ENCODE assay signal across 12 cellular contexts in genomic region chrX:145190801-145191389, GRCh38. TPM values are rescaled to one million over a fixed set of nuclear protein-coding genes. Genes with fewer than 3 reads are reported as not detected.
A peak's percentile ranks its signal among the peaks of the same experiment; 100 is the strongest.
DNase-seq lines count a peak whose midpoint lies in the region; ATAC-seq and TF ChIP-seq lines count a peak whose summit lies in the region.
"Had no signal": no experiment of that assay in that cellular context is flagged by ENCODE, and none has a peak within 500 bp of the region (broad histone marks: within the 10 kb centered on the region; RNA-seq: fewer than 3 reads in every experiment).

No MANE protein-coding gene starts in this region.

- POLR2A ChIA-PET in MCF 10A (lab: Yijun Ruan, JAX): no interaction called here

- no peak overlapping the region for H3K27ac Mint-ChIP-seq in MCF 10A (ENCODE audit: low read depth, unreplicated experiment)
- H3K27ac Mint-ChIP-seq in nephron: no peak overlapping the region
- H3K27ac Mint-ChIP-seq: activated CD4-positive, alpha-beta memory T cell treated with anti-CD3 and anti-CD28 coated beads for 36 hours; IgD-negative memory B cell had no signal

- ATAC-seq in GM18907 (IDR thresholded peaks at IDR 0.05; ENCODE audit: unreplicated experiment) (no peak), upper lobe of right lung (no peak), HG02840 (IDR thresholded peaks at IDR 0.05; ENCODE audit: low FRiP score, unreplicated experiment) (no peak)

- intact Hi-C loops in MCF 10A (cut with micrococcal nuclease): loop anchor here (2.0 to 10.0 kb wide), 6 partner anchors 132 to 1754 kb away; no protein-coding TSS in a partner anchor
- intact Hi-C loops in upper lobe of right lung (cut with DNase I): no loop called here

- H3K4me1 ChIP-seq in upper lobe of right lung: no peaks in the 10 kb centered on the region

- H3K27ac ChIP-seq in upper lobe of right lung: no peak overlapping the region

- no peaks in the 10 kb centered on the region for H3K9me3 ChIP-seq in upper lobe of right lung

- H3K4me1 Mint-ChIP-seq in MCF 10A (ENCODE audit: insufficient read depth, unreplicated experiment) (peaks cover 18% of the 10 kb centered on the region), nephron (no peaks in the 10 kb centered on the region)

- H3K9me3 Mint-ChIP-seq in MCF 10A (ENCODE audit: unreplicated experiment) (peaks cover 8% of the 10 kb centered on the region), nephron (no peaks in the 10 kb centered on the region)
- H3K9me3 Mint-ChIP-seq: activated CD4-positive, alpha-beta memory T cell treated with anti-CD3 and anti-CD28 coated beads for 36 hours; IgD-negative memory B cell had no signal

- H3K36me3 Mint-ChIP-seq in MCF 10A (ENCODE audit: insufficient read depth, unreplicated experiment): no peaks in the 10 kb centered on the region
- H3K36me3 Mint-ChIP-seq in nephron (ENCODE audit: low read depth): no peaks in the 10 kb centered on the region
- H3K36me3 Mint-ChIP-seq: activated CD4-positive, alpha-beta memory T cell treated with anti-CD3 and anti-CD28 coated beads for 36 hours; IgD-negative memory B cell had no signal

- no peaks in the 10 kb centered on the region for H3K27me3 ChIP-seq in upper lobe of right lung

- H3K27me3 Mint-ChIP-seq in MCF 10A (ENCODE audit: insufficient read depth, unreplicated experiment) (no peaks in the 10 kb centered on the region), nephron (ENCODE audit: low read depth) (no peaks in the 10 kb centered on the region)
- H3K27me3 Mint-ChIP-seq: activated CD4-positive, alpha-beta memory T cell treated with anti-CD3 and anti-CD28 coated beads for 36 hours; IgD-negative memory B cell had no signal

- no peak overlapping the region for H3K4me3 Mint-ChIP-seq in MCF 10A (ENCODE audit: unreplicated experiment)
- no peak overlapping the region for H3K4me3 Mint-ChIP-seq in nephron
- H3K4me3 Mint-ChIP-seq: activated CD4-positive, alpha-beta memory T cell treated with anti-CD3 and anti-CD28 coated beads for 36 hours; IgD-negative memory B cell had no signal

- no peaks in the 10 kb centered on the region for H3K36me3 ChIP-seq in upper lobe of right lung

- no TSS peak for BruUV-seq in MCF 10A (replicated peaks; lab: Mats Ljungman, UMichigan)

- CTCF ChIA-PET in MCF 10A (lab: Yijun Ruan, JAX): interaction anchor here (0.7 to 1.5 kb wide), 8 partner anchors 8 to 1530 kb away, joined by 3 to 11 read pairs (median 4); no protein-coding TSS in a partner anchor

- DNase-seq in DMS153 treated with DMSO at 0.1 percent for 48 hours (lab: John Stamatoyannopoulos, UW; ENCODE audit: unreplicated experiment) (peak; percentile 25), DMS153 (lab: John Stamatoyannopoulos, UW) (no peak), MCF 10A (ENCODE audit: unreplicated experiment) (peak; percentile 57), upper lobe of right lung (no peak)
- peak; percentile 0 for DNase-seq in Jurkat, Clone E6-1 (ENCODE audit: low read depth, low spot score)
- DNase-seq: activated CD4-positive, alpha-beta memory T cell treated with anti-CD3 and anti-CD28 coated beads for 36 hours; substantia nigra had no signal

- TF ChIP-seq CTCF in MCF 10A (IDR thresholded peaks at IDR 0.05; ENCODE audit: unreplicated experiment) (peak; percentile 58), nephron (IDR thresholded peaks at IDR 0.05; ENCODE audit: unreplicated experiment in 3 of 3) (peak; percentile 34 to 48 (median 44)), upper lobe of right lung (IDR thresholded peaks at IDR 0.05) (no peak)

- no peak overlapping the region for H3K4me3 ChIP-seq in Jurkat, Clone E6-1 (ENCODE audit: low read length)
- H3K4me3 ChIP-seq in upper lobe of right lung: no peak overlapping the region

RNA-seq across cellular contexts. Expression of gene SPANXN1, which starts 56.4 kb away (rescaled TPM):
- polyA plus RNA-seq in Jurkat, Clone E6-1 (2012; ENCODE audit: insufficient read depth, insufficient read length): not detected
- total RNA-seq in MCF 10A (2022) (not detected in 2 replicates), upper lobe of right lung (not detected)
- total RNA-seq: activated CD4-positive, alpha-beta memory T cell treated with anti-CD3 and anti-CD28 coated beads for 36 hours; pulmonary artery endothelial cell had no signal
- polyA plus RNA-seq: IgD-negative memory B cell had no signal

Comparison
In these comparisons a context has a peak if more than half of its experiments do, and no peak if none do; other contexts are left out.
1. DNase-seq: peak in DMS153 treated with DMSO at 0.1 percent for 48 hours (single experiment), Jurkat, Clone E6-1 (single experiment) and MCF 10A (single experiment); none in DMS153 (single experiment) and upper lobe of right lung (single experiment).